12 cellular contexts compared by ENCODE assay signal in genomic region chr2:36371963-36372391, GRCh38. TPM values are rescaled to one million over a fixed set of nuclear protein-coding genes. Genes with fewer than 3 reads are reported as not detected.
DNase-seq lines count a peak whose midpoint lies in the region; ATAC-seq, FAIRE-seq and TF ChIP-seq lines count a peak whose summit lies in the region.
"Had no signal": no experiment of that assay in that cellular context is flagged by ENCODE, and none has a peak within 500 bp of the region (broad histone marks: within the 10 kb centered on the region; RNA-seq: fewer than 3 reads in every experiment).

No MANE protein-coding gene starts in this region.

- peak; percentile 73 for DNase-seq in HepG2 (ENCODE audit: low spot score)
- no peak for DNase-seq in right lobe of liver
- DNase-seq in cerebellar cortex (ENCODE audit: low spot score): peak; percentile 61
- peak; percentile 67 to 78 for DNase-seq in lower leg skin (ENCODE audit: low spot score in 2 of 2)
- DNase-seq in epidermal melanocyte (ENCODE audit: insufficient read length, low spot score): no peak
- DNase-seq in CD8-positive, alpha-beta memory T cell: no peak
- no peak for DNase-seq in NCI-H1105 (lab: John Stamatoyannopoulos, UW)
- DNase-seq: NCI-H1694; stimulated activated CD4-positive, alpha-beta T cell treated with anti-CD3 and anti-CD28 coated beads, Interleukin-15, amount 100 ng/mL, for 24 hours had no signal

- no TSS peak for BruUV-seq in HepG2 (replicated peaks; lab: Mats Ljungman, UMichigan)

- H3K4me1 Mint-ChIP-seq in CD8-positive, alpha-beta memory T cell: peaks cover 14 to 20% (median 16%) of the 10 kb centered on the region in 3 donors

- TF ChIP-seq EP300 in HepG2 (IDR thresholded peaks at IDR 0.05; ENCODE audit: low read depth in 2 of 2, low read length in 2 of 2) (no peak), HepG2 (CRISPR knock-in tag; IDR thresholded peaks at IDR 0.05; ENCODE audit: borderline replicate concordance) (no peak)

- no peak for TF ChIP-seq CTCF in HepG2 (CRISPR knock-in tag; IDR thresholded peaks at IDR 0.05)
- TF ChIP-seq CTCF in right lobe of liver (IDR thresholded peaks at IDR 0.05): no peak
- TF ChIP-seq CTCF in lower leg skin (IDR thresholded peaks at IDR 0.05): no peak

- H3K9ac ChIP-seq in HepG2 (ENCODE audit: insufficient read depth, low read depth, low read length): no peak overlapping the region

- no peaks in the 10 kb centered on the region for H3K9me3 Mint-ChIP-seq in CD8-positive, alpha-beta memory T cell
- H3K9me3 Mint-ChIP-seq: T-helper 1 cell treated with Interleukin-12 subunit alpha and Interleukin-12 subunit beta and Interleukin-4 antibody, amounts not matched to agents 30 μg/mL and 1 μg/mL, for 36 hours had no signal

- H3K4me3 Mint-ChIP-seq in CD8-positive, alpha-beta memory T cell: no peak overlapping the region

- H4K20me1 ChIP-seq in HepG2 (ENCODE audit: insufficient read depth, low read length): peaks cover 65% of the 10 kb centered on the region

- TF ChIP-seq POLR2A in HepG2 (IDR thresholded peaks at IDR 0.05; ENCODE audit: insufficient read depth in 1 of 2, low read depth in 2 of 2, low read length in 2 of 2) (no peak), right lobe of liver (IDR thresholded peaks at IDR 0.05) (no peak), lower leg skin (IDR thresholded peaks at IDR 0.05) (no peak)

- WGBS in HepG2 (ENCODE audit: low lambda C conversion rate): 37% methylated on average over 2 of the region's 2 CpGs
- 43% methylated on average over 2 of the region's 2 CpGs for WGBS in right lobe of liver (ENCODE audit: insufficient coverage, low coverage, low lambda C conversion rate, missing lambda C conversion rate)
- WGBS in lower leg skin, 2 donors: 16 to 22% methylated on average over 2 of the region's 2 CpGs

- POLR2A ChIA-PET in HepG2 (lab: Yijun Ruan, JAX): interaction anchor here (0.9 to 1.7 kb wide), 5 partner anchors 8 to 88 kb away, joined by 3 to 7 read pairs (median 3); partner anchors contain the start of gene CRIM1
- POLR2A ChIA-PET in CD8-positive, alpha-beta memory T cell (lab: Charles Lee): no interaction called here

- no peak for TF ChIP-seq RAD21 in HepG2 (CRISPR knock-in tag; IDR thresholded peaks at IDR 0.05)

- FAIRE-seq in HepG2 (lab: Jason Lieb, UNC): no peak
- FAIRE-seq: A204.1 had no signal

- no peak for ATAC-seq in HepG2
- ATAC-seq in right lobe of liver: no peak
- no peak for ATAC-seq in GM21717 (IDR thresholded peaks at IDR 0.05; ENCODE audit: unreplicated experiment)

- no peaks in the 10 kb centered on the region for H3K9me3 ChIP-seq in HepG2 (ENCODE audit: low read length)
- no peaks in the 10 kb centered on the region for H3K9me3 ChIP-seq in right lobe of liver
- no peaks in the 10 kb centered on the region for H3K9me3 ChIP-seq in CD8-positive, alpha-beta memory T cell (ENCODE audit: low read length)

- no peaks in the 10 kb centered on the region for H3K36me3 Mint-ChIP-seq in CD8-positive, alpha-beta memory T cell

- CTCF ChIA-PET in HepG2 (lab: Yijun Ruan, JAX; ENCODE audit: low intra/inter-chr PET ratio, low total read pairs): no interaction called here
- CTCF ChIA-PET in CD8-positive, alpha-beta memory T cell (lab: Charles Lee): no interaction called here

- peak overlapping the region; percentile 57 for H3K27ac ChIP-seq in HepG2 (ENCODE audit: extremely low read length, insufficient read depth, low read length)
- H3K27ac ChIP-seq in right lobe of liver: no peak overlapping the region
- H3K27ac ChIP-seq in CD8-positive, alpha-beta memory T cell (ENCODE audit: low read depth, low read length): no peak overlapping the region

- H3K4me3 ChIP-seq in HepG2 (replicated peaks in 1 of 3; ENCODE audit: insufficient read depth in 1 of 3, low read depth in 2 of 3, low read length in 3 of 3): no peak overlapping the region
- H3K4me3 ChIP-seq in right lobe of liver: no peak overlapping the region
- no peak overlapping the region for H3K4me3 ChIP-seq in lower leg skin (ENCODE audit: low read depth, poor library complexity, severe bottlenecking)
- H3K4me3 ChIP-seq in CD8-positive, alpha-beta memory T cell (ENCODE audit: low read length): no peak overlapping the region

- H3K36me3 ChIP-seq in HepG2 (replicated peaks in 1 of 2; ENCODE audit: control insufficient read depth in 1 of 2, insufficient read depth in 2 of 2, low read length in 2 of 2) (peaks cover 5% of the 10 kb centered on the region in 2 experiments; a peak in 4 of 5 replicates), right lobe of liver (no peaks in the 10 kb centered on the region)
- no peaks in the 10 kb centered on the region for H3K36me3 ChIP-seq in CD8-positive, alpha-beta memory T cell (ENCODE audit: insufficient read depth, low read length)

- 0 out of 2 replicates have a peak overlapping the region, but pooled peaks have one; percentile 36 for H3K4me2 ChIP-seq in HepG2 (ENCODE audit: low read depth, low read length)

- H3K4me1 ChIP-seq in HepG2 (ENCODE audit: insufficient read depth, low read length) (peaks cover 100% of the 10 kb centered on the region), right lobe of liver (no peaks in the 10 kb centered on the region)
- no peaks in the 10 kb centered on the region for H3K4me1 ChIP-seq in CD8-positive, alpha-beta memory T cell (ENCODE audit: insufficient read depth, low read length)

- H2AFZ ChIP-seq in HepG2 (ENCODE audit: low read length): no peak overlapping the region

- in situ Hi-C loops in HepG2 (cut with HindIII; ENCODE audit: extremely low pct_ligation_motif_present, low pct_unique_long_range_greater_than_20kb): no loop called here

- H3K27me3 Mint-ChIP-seq in CD8-positive, alpha-beta memory T cell: no peaks in the 10 kb centered on the region

- peak overlapping the region in 1 of 8 donors; percentile 7 for H3K27ac Mint-ChIP-seq in CD8-positive, alpha-beta memory T cell

- H3K79me2 ChIP-seq in HepG2 (ENCODE audit: insufficient read depth, low read length): peaks cover 100% of the 10 kb centered on the region

- intact Hi-C loops in HepG2 (cut with micrococcal nuclease; ENCODE audit: unreplicated experiment) (loop anchor here (5.0 kb wide), 1 partner anchor 130 kb away; no protein-coding TSS in a partner anchor), right lobe of liver (cut with DNase I) (no loop called here), lower leg skin (cut with DNase I; ENCODE audit: low total_unique reads) (no loop called here)

- H3K27me3 ChIP-seq in HepG2 (ENCODE audit: control insufficient read depth in 1 of 2, insufficient read depth in 2 of 2, low read length in 2 of 2) (no peaks in the 10 kb centered on the region), right lobe of liver (no peaks in the 10 kb centered on the region)
- H3K27me3 ChIP-seq in CD8-positive, alpha-beta memory T cell (ENCODE audit: insufficient read depth, low read length, poor library complexity, severe bottlenecking): no peaks in the 10 kb centered on the region

TF ChIP-seq in HepG2, 621 proteins besides CTCF, POLR2A, EP300 and RAD21:
- TF ChIP-seq LCORL (IDR thresholded peaks at IDR 0.05): peak; percentile 58; the same call in 1 of the 2 replicates
- no peak for TF ChIP-seq LCORL (CRISPR knock-in tag; IDR thresholded peaks at IDR 0.05)
- TF ChIP-seq, protein P1, sequence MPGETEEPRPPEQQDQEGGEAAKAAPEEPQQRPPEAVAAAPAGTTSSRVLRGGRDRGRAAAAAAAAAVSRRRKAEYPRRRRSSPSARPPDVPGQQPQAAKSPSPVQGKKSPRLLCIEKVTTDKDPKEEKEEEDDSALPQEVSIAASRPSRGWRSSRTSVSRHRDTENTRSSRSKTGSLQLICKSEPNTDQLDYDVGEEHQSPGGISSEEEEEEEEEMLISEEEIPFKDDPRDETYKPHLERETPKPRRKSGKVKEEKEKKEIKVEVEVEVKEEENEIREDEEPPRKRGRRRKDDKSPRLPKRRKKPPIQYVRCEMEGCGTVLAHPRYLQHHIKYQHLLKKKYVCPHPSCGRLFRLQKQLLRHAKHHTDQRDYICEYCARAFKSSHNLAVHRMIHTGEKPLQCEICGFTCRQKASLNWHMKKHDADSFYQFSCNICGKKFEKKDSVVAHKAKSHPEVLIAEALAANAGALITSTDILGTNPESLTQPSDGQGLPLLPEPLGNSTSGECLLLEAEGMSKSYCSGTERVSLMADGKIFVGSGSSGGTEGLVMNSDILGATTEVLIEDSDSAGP (CRISPR knock-in tag; IDR thresholded peaks at IDR 0.05; ENCODE audit: borderline replicate concordance): no peak

RNA-seq across cellular contexts. Expression of gene CRIM1, which starts 16.4 kb away (rescaled TPM):
- total RNA-seq in HepG2 (2016; rRNA removed; fragmentation: Illumina TruSeq; extraction: Trizol) (21.5 and 39.1 TPM in 2 replicates), right lobe of liver (10 to 100 TPM in 4 of 6 experiments, 1 to 10 TPM in 2; 4.2 to 30.5 (median 16.7) TPM), lower leg skin (100 to 1,000 TPM in 3 of 4 donors, 10 to 100 TPM in 1; 71.7 to 132 (median 118) TPM)
- 87.0 and 95.7 TPM in 2 replicates for total RNA-seq in HepG2 (2016; cell fraction: cytosol; rRNA removed; fragmentation: Illumina TruSeq; extraction: Trizol; ENCODE audit: low read depth)
- 19.5 and 37.7 TPM in 2 replicates for total RNA-seq in HepG2 (2016; cell fraction: insoluble cytoplasmic fraction; rRNA removed; fragmentation: Illumina TruSeq; extraction: Trizol)
- total RNA-seq in HepG2 (2016; cell fraction: membrane; rRNA removed; fragmentation: Illumina TruSeq; extraction: Trizol): 21.6 and 24.0 TPM in 2 replicates
- 70.5 and 71.4 TPM in 2 replicates for total RNA-seq in HepG2 (2016; cell fraction: nucleus; rRNA removed; fragmentation: Illumina TruSeq; extraction: Trizol)
- 61.6 and 69.9 TPM in 2 replicates for polyA plus RNA-seq in HepG2 (2011; rRNA removed)
- polyA plus RNA-seq in HepG2 (2011; cell fraction: cytosol; rRNA removed): 47.0 and 57.8 TPM in 2 replicates
- polyA plus RNA-seq in HepG2 (2011; cell fraction: nucleus; rRNA removed): 59.9 and 71.8 TPM in 2 replicates
- 47.6 and 59.6 TPM in 2 replicates for polyA plus RNA-seq in HepG2 (2012)
- 1.1 and 2.4 TPM in 2 replicates for polyA plus RNA-seq in HepG2 (2016; cell fraction: cytosol; fragmentation: Illumina TruSeq; extraction: Trizol; ENCODE audit: low read depth)
- 14.9 and 16.1 TPM in 2 replicates for polyA plus RNA-seq in HepG2 (2016; cell fraction: insoluble cytoplasmic fraction; fragmentation: Illumina TruSeq; extraction: Trizol; ENCODE audit: low read depth)
- polyA plus RNA-seq in HepG2 (2016; cell fraction: membrane; fragmentation: Illumina TruSeq; extraction: Trizol; ENCODE audit: low read depth): 3.8 and 5.1 TPM in 2 replicates
- polyA plus RNA-seq in HepG2 (2016; cell fraction: nucleus; fragmentation: Illumina TruSeq; extraction: Trizol; ENCODE audit: insufficient read depth, low read depth): 36.1 and 38.6 TPM in 2 replicates
- 452 and 516 TPM in 2 replicates for polyA minus RNA-seq in HepG2 (2011; rRNA and poly(A)+ RNA removed; ENCODE audit: low replicate concordance)
- polyA minus RNA-seq in HepG2 (2011; cell fraction: cytosol; rRNA and poly(A)+ RNA removed): 226 and 235 TPM in 2 replicates
- polyA minus RNA-seq in HepG2 (2011; cell fraction: nucleus; rRNA and poly(A)+ RNA removed): 306 and 348 TPM in 2 replicates
- 10 to 100 TPM; 10.7 to 11.1 TPM for total RNA-seq in CD8-positive, alpha-beta memory T cell
- 2.5 TPM for polyA plus RNA-seq in CD8-positive, alpha-beta memory T cell

Comparison
In these comparisons a context has a peak if more than half of its experiments do, and no peak if none do; other contexts are left out.
1. DNase-seq: peak in HepG2 (single experiment), cerebellar cortex (single experiment) and lower leg skin (2 of 2); none in right lobe of liver (0 of 3), epidermal melanocyte (single experiment), CD8-positive, alpha-beta memory T cell (0 of 5) and NCI-H1105 (single experiment).